ENCODE assay signal across 8 cellular contexts in the genomic region with DNA sequence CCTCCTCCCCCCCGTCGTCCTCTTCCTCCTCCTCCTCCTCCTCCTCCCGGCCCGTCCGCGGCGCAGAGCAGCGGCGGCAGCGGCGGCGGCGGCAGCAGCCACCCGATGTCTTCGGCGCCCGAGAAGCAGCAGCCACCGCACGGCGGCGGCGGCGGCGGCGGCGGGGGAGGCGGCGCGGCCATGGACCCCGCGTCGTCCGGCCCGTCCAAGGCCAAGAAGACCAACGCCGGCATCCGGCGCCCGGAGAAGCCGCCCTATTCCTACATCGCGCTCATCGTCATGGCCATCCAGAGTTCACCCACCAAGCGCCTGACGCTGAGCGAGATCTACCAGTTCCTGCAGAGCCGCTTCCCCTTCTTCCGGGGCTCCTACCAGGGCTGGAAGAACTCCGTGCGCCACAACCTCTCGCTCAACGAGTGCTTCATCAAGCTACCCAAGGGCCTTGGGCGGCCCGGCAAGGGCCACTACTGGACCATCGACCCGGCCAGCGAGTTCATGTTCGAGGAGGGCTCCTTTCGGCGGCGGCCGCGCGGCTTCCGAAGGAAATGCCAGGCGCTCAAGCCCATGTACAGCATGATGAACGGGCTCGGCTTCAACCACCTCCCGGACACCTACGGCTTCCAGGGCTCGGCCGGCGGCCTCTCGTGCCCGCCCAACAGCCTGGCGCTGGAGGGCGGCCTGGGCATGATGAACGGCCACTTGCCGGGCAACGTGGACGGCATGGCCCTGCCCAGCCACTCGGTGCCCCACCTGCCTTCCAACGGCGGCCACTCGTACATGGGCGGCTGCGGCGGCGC. TPM values are rescaled to one million over a fixed set of nuclear protein-coding genes. Genes with fewer than 3 reads are reported as not detected.
A peak's percentile ranks its signal among the peaks of the same experiment; 100 is the strongest.
DNase-seq lines count a peak whose midpoint lies in the region; ATAC-seq lines count a peak whose summit lies in the region.
"Had no signal": no experiment of that assay in that cellular context is flagged by ENCODE, and none has a peak within 500 bp of the region (broad histone marks: within the 10 kb centered on the region; RNA-seq: fewer than 3 reads in every experiment).

A gene (plus strand): TSS at position 63 of the 797 bp plus-strand sequence. CDS start 43 bp downstream, at position 106.

- peak within 1 kb of the TSS; percentile 45 for H3K4me3 ChIP-seq in H7 (ENCODE audit: insufficient read depth, low read depth, low read length)
- peak within 1 kb of the TSS; percentile 30 to 56 (median 37) for H3K4me3 ChIP-seq in skin epidermis

- peaks cover 20% of the 10 kb centered on the region for H3K4me1 Mint-ChIP-seq in activated CD8-positive, alpha-beta T cell treated with anti-CD3 and anti-CD28 coated beads, Interleukin-2, amount 10 ng/mL, durations not matched to agents 7 days and 5 days (ENCODE audit: low read depth)

- H3K36me3 Mint-ChIP-seq in activated CD8-positive, alpha-beta T cell treated with anti-CD3 and anti-CD28 coated beads, Interleukin-2, amount 10 ng/mL, durations not matched to agents 7 days and 5 days (ENCODE audit: low read depth) = no peaks in the 10 kb centered on the region

- POLR2A ChIA-PET in activated CD8-positive, alpha-beta T cell treated with anti-CD3 and anti-CD28 coated beads, Interleukin-2, amount 10 ng/mL, durations not matched to agents 7 days and 5 days (lab: Charles Lee) = no interaction called here

- DNase-seq in H7 (no peak), hepatic stellate cell (ENCODE audit: low spot score) (peak; percentile 77), NCI-H1694 (lab: John Stamatoyannopoulos, UW) (no peak), HuH-7 (ENCODE audit: low spot score) (no peak)
- no peak for DNase-seq in activated CD8-positive, alpha-beta T cell treated with anti-CD3 and anti-CD28 coated beads, Interleukin-2, amount 10 ng/mL, durations not matched to agents 7 days and 5 days

- no peak for ATAC-seq in activated CD8-positive, alpha-beta T cell treated with anti-CD3 and anti-CD28 coated beads, Interleukin-2, amount 10 ng/mL, durations not matched to agents 7 days and 5 days
- no peak for ATAC-seq in GM18861 (IDR thresholded peaks at IDR 0.05; ENCODE audit: unreplicated experiment)

- H3K27ac Mint-ChIP-seq in activated CD8-positive, alpha-beta T cell treated with anti-CD3 and anti-CD28 coated beads, Interleukin-2, amount 10 ng/mL, durations not matched to agents 7 days and 5 days = peak within 1 kb of the TSS; percentile 49

- no peaks in the 10 kb centered on the region for H3K36me3 ChIP-seq in H7 (replicated peaks; ENCODE audit: control insufficient read depth, insufficient read depth, low read length)

- peak within 1 kb of the TSS in 13 of 21 experiments; percentile 15 to 64 (median 39) for H3K27ac ChIP-seq in skin epidermis
- H3K27ac ChIP-seq: VCaP had no signal

- peaks cover 66% of the 10 kb centered on the region for H3K27me3 Mint-ChIP-seq in activated CD8-positive, alpha-beta T cell treated with anti-CD3 and anti-CD28 coated beads, Interleukin-2, amount 10 ng/mL, durations not matched to agents 7 days and 5 days (ENCODE audit: low read depth)

- peak within 1 kb of the TSS; percentile 66 for H3K4me3 Mint-ChIP-seq in activated CD8-positive, alpha-beta T cell treated with anti-CD3 and anti-CD28 coated beads, Interleukin-2, amount 10 ng/mL, durations not matched to agents 7 days and 5 days

- H3K27me3 ChIP-seq in H7 (ENCODE audit: control insufficient read depth, insufficient read depth, low read length) = peaks cover 99% of the 10 kb centered on the region

- CTCF ChIA-PET in activated CD8-positive, alpha-beta T cell treated with anti-CD3 and anti-CD28 coated beads, Interleukin-2, amount 10 ng/mL, durations not matched to agents 7 days and 5 days (lab: Charles Lee) = no interaction called here

- no peaks in the 10 kb centered on the region for H3K9me3 Mint-ChIP-seq in activated CD8-positive, alpha-beta T cell treated with anti-CD3 and anti-CD28 coated beads, Interleukin-2, amount 10 ng/mL, durations not matched to agents 7 days and 5 days (ENCODE audit: insufficient read depth)

RNA-seq across cellular contexts. Expression of the gene that starts here (rescaled TPM):
- not detected in 2 replicates for total RNA-seq in H7 (2014; rRNA removed; shearing (Covaris generic))
- not detected for total RNA-seq in activated CD8-positive, alpha-beta T cell treated with anti-CD3 and anti-CD28 coated beads, Interleukin-2, amount 10 ng/mL, durations not matched to agents 7 days and 5 days
